ENCODE assay signal across 32 cellular contexts in genomic region chr14:71966528-71966927, GRCh38. TPM values are rescaled to one million over a fixed set of nuclear protein-coding genes. Genes with fewer than 3 reads are reported as not detected.
"Had no signal": no experiment of that assay in that cellular context is flagged by ENCODE, and none has a peak within 500 bp of the region (broad histone marks: within the 10 kb centered on the region; RNA-seq: fewer than 3 reads in every experiment).

No MANE protein-coding gene starts in this region.

- ATAC-seq: activated CD8-positive, alpha-beta T cell treated with anti-CD3 and anti-CD28 coated beads for 36 hours had no signal

- H3K9me3 Mint-ChIP-seq: activated naive CD4-positive, alpha-beta T cell treated with anti-CD3 and anti-CD28 coated beads for 36 hours had no signal

- H3K36me3 ChIP-seq: brain microvascular endothelial cell, MG63 had no signal

- H3K27ac ChIP-seq: brain microvascular endothelial cell had no signal

- H3K27ac Mint-ChIP-seq: activated naive CD4-positive, alpha-beta T cell treated with anti-CD3 and anti-CD28 coated beads for 36 hours; activated naive CD4-positive, alpha-beta T cell treated with anti-CD3 and anti-CD28 coated beads, Interleukin-2, amount 50 U/mL, for 72 hours; IgD-negative memory B cell had no signal

- H3K9me3 ChIP-seq: MG63 had no signal

- H3K27me3 ChIP-seq: brain microvascular endothelial cell, MG63 had no signal

- H3K4me1 Mint-ChIP-seq: IgD-negative memory B cell had no signal

- H3K4me3 ChIP-seq: MG63 had no signal

- H3K36me3 Mint-ChIP-seq: activated naive CD4-positive, alpha-beta T cell treated with anti-CD3 and anti-CD28 coated beads, Interleukin-2, amount 50 U/mL, for 72 hours; IgD-negative memory B cell had no signal

- DNase-seq: activated CD4-positive, alpha-beta T cell treated with anti-CD3 and anti-CD28 coated beads, Interleukin-2, amount 10 ng/mL, durations not matched to agents 24 days and 14 days; activated CD4-positive, alpha-beta T cell treated with anti-CD3 and anti-CD28 coated beads, Interleukin-2, amount 50 U/mL, for 4 hours; activated CD8-positive, alpha-beta T cell treated with anti-CD3 and anti-CD28 coated beads for 36 hours; activated gamma-delta T cell treated with Interleukin-2 at 50 U/mL for 16 hours; activated naive CD4-positive, alpha-beta T cell treated with anti-CD3 and anti-CD28 coated beads for 36 hours; activated T-cell treated with anti-CD3 and anti-CD28 coated beads, Interleukin-2, amount 50 U/mL, for 48 hours; amniotic stem cell; aorta; brain microvascular endothelial cell; central memory CD4-positive, alpha-beta T cell; Kasumi-1; KG1; MG63; NCI-H1048; NCI-H1105 treated with DMSO at 0.1 percent for 48 hours; NCI-H1436; NCI-H1694; NCI-H1930; NCI-H2081 treated with DMSO at 0.1 percent for 48 hours; NCI-H226; NCI-H446 treated with DMSO at 0.1 percent for 48 hours; NCI-H524; NCI-H69; NCI-H82; NK-92 treated with Interleukin-12 subunit alpha and Interleukin-12 subunit beta, amount 100 ng/mL, for 24 hours; Right ventricle myocardium superior; SW 1271; T-helper 1 cell; T-helper 9 cell had no signal

- H3K4me3 Mint-ChIP-seq: activated CD8-positive, alpha-beta T cell treated with anti-CD3 and anti-CD28 coated beads for 36 hours; activated naive CD4-positive, alpha-beta T cell treated with anti-CD3 and anti-CD28 coated beads for 36 hours; IgD-negative memory B cell had no signal

RNA-seq across cellular contexts. Expression of gene RGS6, which starts 34.3 kb away (rescaled TPM):
- total RNA-seq: activated CD8-positive, alpha-beta T cell treated with anti-CD3 and anti-CD28 coated beads for 36 hours; activated naive CD4-positive, alpha-beta T cell treated with anti-CD3 and anti-CD28 coated beads for 36 hours; OCI-LY7 had no signal
- polyA plus RNA-seq: IgD-negative memory B cell had no signal
